ENCODE assay signal across 1 cellular context in the genomic region with DNA sequence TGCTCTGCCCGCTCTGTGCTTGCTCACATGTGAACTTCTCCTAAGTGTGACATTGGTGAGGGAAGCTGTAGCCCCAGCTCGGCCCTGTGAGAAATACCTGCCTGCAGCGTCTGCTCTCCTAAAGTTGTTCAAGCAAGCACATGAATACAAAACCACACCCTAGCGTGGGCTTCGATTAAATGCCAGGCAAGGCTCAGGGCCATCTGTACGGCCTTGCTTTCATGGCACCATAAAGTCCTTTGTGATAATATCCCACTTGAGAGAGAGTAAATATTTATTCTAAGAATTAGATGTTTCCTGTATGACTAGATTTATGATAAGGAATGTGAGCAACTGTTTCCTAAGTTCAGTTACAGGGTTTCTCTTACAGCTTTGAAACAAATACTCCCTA.
A peak's percentile ranks its signal among the peaks of the same experiment; 100 is the strongest.
TF ChIP-seq lines count a peak whose summit lies in the region.

No MANE protein-coding gene starts in this region.

TF ChIP-seq in HepG2, 621 proteins besides CTCF, POLR2A, EP300 and RAD21 (continued from another document and continues in another):
- TF ChIP-seq, protein P1, sequence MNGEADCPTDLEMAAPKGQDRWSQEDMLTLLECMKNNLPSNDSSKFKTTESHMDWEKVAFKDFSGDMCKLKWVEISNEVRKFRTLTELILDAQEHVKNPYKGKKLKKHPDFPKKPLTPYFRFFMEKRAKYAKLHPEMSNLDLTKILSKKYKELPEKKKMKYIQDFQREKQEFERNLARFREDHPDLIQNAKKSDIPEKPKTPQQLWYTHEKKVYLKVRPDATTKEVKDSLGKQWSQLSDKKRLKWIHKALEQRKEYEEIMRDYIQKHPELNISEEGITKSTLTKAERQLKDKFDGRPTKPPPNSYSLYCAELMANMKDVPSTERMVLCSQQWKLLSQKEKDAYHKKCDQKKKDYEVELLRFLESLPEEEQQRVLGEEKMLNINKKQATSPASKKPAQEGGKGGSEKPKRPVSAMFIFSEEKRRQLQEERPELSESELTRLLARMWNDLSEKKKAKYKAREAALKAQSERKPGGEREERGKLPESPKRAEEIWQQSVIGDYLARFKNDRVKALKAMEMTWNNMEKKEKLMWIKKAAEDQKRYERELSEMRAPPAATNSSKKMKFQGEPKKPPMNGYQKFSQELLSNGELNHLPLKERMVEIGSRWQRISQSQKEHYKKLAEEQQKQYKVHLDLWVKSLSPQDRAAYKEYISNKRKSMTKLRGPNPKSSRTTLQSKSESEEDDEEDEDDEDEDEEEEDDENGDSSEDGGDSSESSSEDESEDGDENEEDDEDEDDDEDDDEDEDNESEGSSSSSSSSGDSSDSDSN (CRISPR knock-in tag; IDR thresholded peaks at IDR 0.05): no peak
- TF ChIP-seq FOXJ3 (CRISPR knock-in tag; IDR thresholded peaks at IDR 0.05; ENCODE audit: borderline replicate concordance) (no peak), ETV5 (CRISPR knock-in tag; IDR thresholded peaks at IDR 0.05; ENCODE audit: borderline replicate concordance) (peak; percentile 90), MAFG (CRISPR knock-in tag; IDR thresholded peaks at IDR 0.05) (no peak), ELK4 (CRISPR knock-in tag; IDR thresholded peaks at IDR 0.05; ENCODE audit: borderline replicate concordance) (no peak), ZNF263 (CRISPR knock-in tag; IDR thresholded peaks at IDR 0.05) (no peak), ZNF598 (CRISPR knock-in tag; IDR thresholded peaks at IDR 0.05; ENCODE audit: borderline replicate concordance) (no peak), TFE3 (CRISPR knock-in tag; IDR thresholded peaks at IDR 0.05) (peak; percentile 45; the same call in 1 of the 2 replicates), AGO1 (IDR thresholded peaks at IDR 0.05; ENCODE audit: low read depth, low read length, poor library complexity, severe bottlenecking) (no peak), HOXA7 (CRISPR knock-in tag; IDR thresholded peaks at IDR 0.05) (no peak), PAXIP1 (CRISPR knock-in tag; conservative IDR thresholded peaks at IDR 0.05) (peak; percentile 81), ZBTB33 (CRISPR knock-in tag; IDR thresholded peaks at IDR 0.05) (no peak), BCL6 (CRISPR knock-in tag; IDR thresholded peaks at IDR 0.05) (peak; percentile 71), THAP7 (CRISPR knock-in tag; IDR thresholded peaks at IDR 0.05) (no peak), YEATS2 (CRISPR knock-in tag; IDR thresholded peaks at IDR 0.05; ENCODE audit: borderline replicate concordance) (peak; percentile 27; the same call in 1 of the 2 replicates), ARNT2 (CRISPR knock-in tag; IDR thresholded peaks at IDR 0.05; ENCODE audit: low read depth) (no peak), ZNF674 (CRISPR knock-in tag; IDR thresholded peaks at IDR 0.05; ENCODE audit: low read depth) (no peak), GATA4 (IDR thresholded peaks at IDR 0.05; ENCODE audit: borderline replicate concordance, low read depth) (peak; percentile 60; the same call in 1 of the 2 replicates), ELF3 (CRISPR knock-in tag; IDR thresholded peaks at IDR 0.05) (peak; percentile 40; the same call in 1 of the 2 replicates), ZNF337 (CRISPR knock-in tag; IDR thresholded peaks at IDR 0.05; ENCODE audit: borderline replicate concordance, low read depth) (no peak), ZNF746 (CRISPR knock-in tag; IDR thresholded peaks at IDR 0.05) (no peak), NR1H2 (CRISPR knock-in tag; IDR thresholded peaks at IDR 0.05; ENCODE audit: borderline replicate concordance, low read depth) (no peak), ZNF749 (CRISPR knock-in tag; IDR thresholded peaks at IDR 0.05; ENCODE audit: borderline replicate concordance) (no peak), ZNF670 (CRISPR knock-in tag; IDR thresholded peaks at IDR 0.05; ENCODE audit: borderline replicate concordance) (no peak), MED8 (CRISPR knock-in tag; IDR thresholded peaks at IDR 0.05; ENCODE audit: insufficient replicate concordance) (no peak), HOXA3 (CRISPR knock-in tag; IDR thresholded peaks at IDR 0.05) (0 out of 2 replicates have a peak, but pooled peaks have one; percentile 22), ZNF775 (CRISPR knock-in tag; IDR thresholded peaks at IDR 0.05; ENCODE audit: borderline replicate concordance) (0 out of 2 replicates have a peak, but pooled peaks have one; percentile 41), MTA1 (CRISPR knock-in tag; IDR thresholded peaks at IDR 0.05; ENCODE audit: borderline replicate concordance) (no peak)
- TF ChIP-seq, protein P2, sequence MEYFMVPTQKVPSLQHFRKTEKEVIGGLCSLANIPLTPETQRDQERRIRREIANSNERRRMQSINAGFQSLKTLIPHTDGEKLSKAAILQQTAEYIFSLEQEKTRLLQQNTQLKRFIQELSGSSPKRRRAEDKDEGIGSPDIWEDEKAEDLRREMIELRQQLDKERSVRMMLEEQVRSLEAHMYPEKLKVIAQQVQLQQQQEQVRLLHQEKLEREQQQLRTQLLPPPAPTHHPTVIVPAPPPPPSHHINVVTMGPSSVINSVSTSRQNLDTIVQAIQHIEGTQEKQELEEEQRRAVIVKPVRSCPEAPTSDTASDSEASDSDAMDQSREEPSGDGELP (IDR thresholded peaks at IDR 0.05; ENCODE audit: borderline replicate concordance, low read depth): no peak
- TF ChIP-seq, protein P3, sequence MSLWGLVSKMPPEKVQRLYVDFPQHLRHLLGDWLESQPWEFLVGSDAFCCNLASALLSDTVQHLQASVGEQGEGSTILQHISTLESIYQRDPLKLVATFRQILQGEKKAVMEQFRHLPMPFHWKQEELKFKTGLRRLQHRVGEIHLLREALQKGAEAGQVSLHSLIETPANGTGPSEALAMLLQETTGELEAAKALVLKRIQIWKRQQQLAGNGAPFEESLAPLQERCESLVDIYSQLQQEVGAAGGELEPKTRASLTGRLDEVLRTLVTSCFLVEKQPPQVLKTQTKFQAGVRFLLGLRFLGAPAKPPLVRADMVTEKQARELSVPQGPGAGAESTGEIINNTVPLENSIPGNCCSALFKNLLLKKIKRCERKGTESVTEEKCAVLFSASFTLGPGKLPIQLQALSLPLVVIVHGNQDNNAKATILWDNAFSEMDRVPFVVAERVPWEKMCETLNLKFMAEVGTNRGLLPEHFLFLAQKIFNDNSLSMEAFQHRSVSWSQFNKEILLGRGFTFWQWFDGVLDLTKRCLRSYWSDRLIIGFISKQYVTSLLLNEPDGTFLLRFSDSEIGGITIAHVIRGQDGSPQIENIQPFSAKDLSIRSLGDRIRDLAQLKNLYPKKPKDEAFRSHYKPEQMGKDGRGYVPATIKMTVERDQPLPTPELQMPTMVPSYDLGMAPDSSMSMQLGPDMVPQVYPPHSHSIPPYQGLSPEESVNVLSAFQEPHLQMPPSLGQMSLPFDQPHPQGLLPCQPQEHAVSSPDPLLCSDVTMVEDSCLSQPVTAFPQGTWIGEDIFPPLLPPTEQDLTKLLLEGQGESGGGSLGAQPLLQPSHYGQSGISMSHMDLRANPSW (CRISPR knock-in tag; IDR thresholded peaks at IDR 0.05; ENCODE audit: borderline replicate concordance): no peak
- TF ChIP-seq, protein P4, sequence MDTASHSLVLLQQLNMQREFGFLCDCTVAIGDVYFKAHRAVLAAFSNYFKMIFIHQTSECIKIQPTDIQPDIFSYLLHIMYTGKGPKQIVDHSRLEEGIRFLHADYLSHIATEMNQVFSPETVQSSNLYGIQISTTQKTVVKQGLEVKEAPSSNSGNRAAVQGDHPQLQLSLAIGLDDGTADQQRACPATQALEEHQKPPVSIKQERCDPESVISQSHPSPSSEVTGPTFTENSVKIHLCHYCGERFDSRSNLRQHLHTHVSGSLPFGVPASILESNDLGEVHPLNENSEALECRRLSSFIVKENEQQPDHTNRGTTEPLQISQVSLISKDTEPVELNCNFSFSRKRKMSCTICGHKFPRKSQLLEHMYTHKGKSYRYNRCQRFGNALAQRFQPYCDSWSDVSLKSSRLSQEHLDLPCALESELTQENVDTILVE (CRISPR knock-in tag; IDR thresholded peaks at IDR 0.05): no peak
